In the genomic region with DNA sequence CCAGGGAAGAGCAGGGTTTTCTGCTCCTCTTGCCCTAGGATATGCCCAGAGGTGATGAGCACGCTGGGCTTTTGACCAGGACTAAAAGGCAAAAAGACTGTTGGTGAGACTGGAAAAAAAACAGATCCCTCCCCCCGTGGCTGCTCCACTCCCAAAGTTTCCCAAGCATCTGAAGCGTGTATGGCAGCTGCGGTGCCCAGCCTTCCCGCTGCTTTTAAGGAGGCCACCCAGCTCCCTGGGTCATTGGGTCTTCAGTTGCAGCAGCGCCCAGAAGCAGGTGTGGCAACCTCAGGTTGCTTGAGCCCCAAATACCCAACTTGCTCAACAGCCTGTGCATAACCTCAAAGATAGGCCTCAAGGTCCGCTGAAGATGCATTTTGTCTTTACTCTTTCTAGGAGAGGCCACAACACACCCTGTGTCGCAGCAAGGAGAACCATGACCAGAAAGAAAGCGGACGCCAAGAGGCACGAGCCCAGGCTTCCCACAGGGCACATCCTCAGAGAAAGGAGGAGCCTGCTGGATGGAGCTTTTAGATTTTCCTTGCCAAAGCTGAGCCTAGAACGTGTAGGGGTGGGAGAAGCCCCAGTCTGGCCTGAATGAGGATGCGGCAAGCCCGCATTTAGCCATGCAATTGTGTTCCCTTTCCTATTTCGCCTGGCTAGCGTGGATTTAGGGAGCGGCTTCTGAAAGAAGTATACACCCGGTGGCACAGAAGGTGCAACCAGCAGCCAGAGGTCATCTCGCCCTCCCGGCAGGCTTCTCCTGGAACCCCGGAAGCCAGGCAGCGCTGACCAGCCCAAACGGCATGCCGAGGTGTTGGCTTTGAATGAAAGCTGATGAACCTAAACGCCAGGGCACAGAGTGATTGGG, we compare ENCODE assay signal across 8 cellular contexts. TPM values are rescaled to one million over a fixed set of nuclear protein-coding genes. Genes with fewer than 3 reads are reported as not detected.
DNase-seq lines count a peak whose midpoint lies in the region; ATAC-seq, FAIRE-seq and TF ChIP-seq lines count a peak whose summit lies in the region.

No MANE protein-coding gene starts in this region.

- H3K9me3 Mint-ChIP-seq in T-helper 1 cell treated with Interleukin-12 subunit alpha and Interleukin-12 subunit beta and Interleukin-4 antibody, amounts not matched to agents 30 μg/mL and 1 μg/mL, for 36 hours, result no peaks in the 10 kb centered on the region
- no peaks in the 10 kb centered on the region for H3K9me3 Mint-ChIP-seq in activated B cell treated with CpG ODN at 0.5 μM for 24 hours

- H3K9me3 ChIP-seq in iPS-20b (ENCODE audit: insufficient read depth, low read depth, low read length), result no peaks in the 10 kb centered on the region
- H3K9me3 ChIP-seq in skeletal muscle tissue (ENCODE audit: control insufficient read depth in 3 of 3, low read length in 3 of 3), result no peaks in the 10 kb centered on the region

- no peak overlapping the region for H3K27ac Mint-ChIP-seq in T-helper 1 cell treated with Interleukin-12 subunit alpha and Interleukin-12 subunit beta and Interleukin-4 antibody, amounts not matched to agents 30 μg/mL and 1 μg/mL, for 36 hours
- H3K27ac Mint-ChIP-seq in activated B cell treated with CpG ODN at 0.5 μM for 24 hours, result no peak overlapping the region

- H3K4me3 ChIP-seq in iPS-20b (ENCODE audit: low read length), result peak overlapping the region; percentile 82
- H3K4me3 ChIP-seq in skeletal muscle tissue (ENCODE audit: low read length in 3 of 3), result peak overlapping the region; percentile 81 to 86 (median 83)

- H3K4me1 Mint-ChIP-seq in T-helper 1 cell treated with Interleukin-12 subunit alpha and Interleukin-12 subunit beta and Interleukin-4 antibody, amounts not matched to agents 30 μg/mL and 1 μg/mL, for 36 hours (ENCODE audit: low read depth), result peaks cover 19% of the 10 kb centered on the region
- peaks cover 19% of the 10 kb centered on the region for H3K4me1 Mint-ChIP-seq in activated B cell treated with CpG ODN at 0.5 μM for 24 hours

- TF ChIP-seq POLR2A in GM12891 (IDR thresholded peaks at IDR 0.05; ENCODE audit: low read depth, low read length), result no peak

- no peak for FAIRE-seq in GM12891 (lab: Jason Lieb, UNC)
- FAIRE-seq in RCC 7860 (lab: Jason Lieb, UNC), result no peak

- no peak for DNase-seq in T-helper 1 cell
- no peak for DNase-seq in activated B cell treated with CpG ODN at 0.5 μM for 24 hours
- no peak for DNase-seq in GM12891 (ENCODE audit: insufficient read length, low spot score)
- DNase-seq in RCC 7860 (ENCODE audit: low spot score), result no peak
- no peak for DNase-seq in iPS-NIHi11 (ENCODE audit: low spot score)

- no peaks in the 10 kb centered on the region for H3K36me3 Mint-ChIP-seq in T-helper 1 cell treated with Interleukin-12 subunit alpha and Interleukin-12 subunit beta and Interleukin-4 antibody, amounts not matched to agents 30 μg/mL and 1 μg/mL, for 36 hours (ENCODE audit: low read depth)
- H3K36me3 Mint-ChIP-seq in activated B cell treated with CpG ODN at 0.5 μM for 24 hours (ENCODE audit: low read depth), result no peaks in the 10 kb centered on the region

- intact Hi-C loops in activated B cell treated with CpG ODN at 0.5 μM for 24 hours (cut with micrococcal nuclease), result loop anchor here (5.0 kb wide), 1 partner anchor 285 kb away; the partner anchor contains the start of gene RAD18

- peaks cover 16% of the 10 kb centered on the region for H3K4me1 ChIP-seq in iPS-20b (ENCODE audit: insufficient read depth, low read length)
- H3K4me1 ChIP-seq in skeletal muscle tissue (ENCODE audit: control insufficient read depth in 3 of 3, insufficient read depth in 3 of 3, low read length in 3 of 3), result peaks cover 33 to 48% (median 42%) of the 10 kb centered on the region in 3 donors

- no peak for ATAC-seq in activated B cell treated with CpG ODN at 0.5 μM for 24 hours (ENCODE audit: low read depth)

- no peak for TF ChIP-seq CTCF in activated B cell treated with CpG ODN at 0.5 μM for 24 hours (IDR thresholded peaks at IDR 0.05)

- POLR2A ChIA-PET in activated B cell treated with CpG ODN at 0.5 μM for 24 hours (lab: Charles Lee), result no interaction called here

- H3K4me3 Mint-ChIP-seq in T-helper 1 cell treated with Interleukin-12 subunit alpha and Interleukin-12 subunit beta and Interleukin-4 antibody, amounts not matched to agents 30 μg/mL and 1 μg/mL, for 36 hours, result peak overlapping the region; percentile 77
- peak overlapping the region; percentile 17 for H3K4me3 Mint-ChIP-seq in activated B cell treated with CpG ODN at 0.5 μM for 24 hours

- CTCF ChIA-PET in activated B cell treated with CpG ODN at 0.5 μM for 24 hours (lab: Charles Lee), result no interaction called here

- peaks cover 21% of the 10 kb centered on the region for H3K27me3 ChIP-seq in iPS-20b (ENCODE audit: insufficient read depth, low read length)
- no peaks in the 10 kb centered on the region for H3K27me3 ChIP-seq in skeletal muscle tissue (ENCODE audit: control insufficient read depth in 3 of 3, insufficient read depth in 3 of 3, low read length in 3 of 3)

- no peak overlapping the region for H3K27ac ChIP-seq in iPS-20b (ENCODE audit: low read length)
- H3K27ac ChIP-seq in skeletal muscle tissue (ENCODE audit: low read depth, low read length), result no peak overlapping the region

- peaks cover 30% of the 10 kb centered on the region for H3K27me3 Mint-ChIP-seq in T-helper 1 cell treated with Interleukin-12 subunit alpha and Interleukin-12 subunit beta and Interleukin-4 antibody, amounts not matched to agents 30 μg/mL and 1 μg/mL, for 36 hours (ENCODE audit: low read depth)
- H3K27me3 Mint-ChIP-seq in activated B cell treated with CpG ODN at 0.5 μM for 24 hours, result no peaks in the 10 kb centered on the region

- H3K36me3 ChIP-seq in iPS-20b (ENCODE audit: insufficient read depth, low read depth, low read length), result no peaks in the 10 kb centered on the region
- H3K36me3 ChIP-seq in skeletal muscle tissue (ENCODE audit: control insufficient read depth in 3 of 3, insufficient read depth in 3 of 3, low read length in 3 of 3), result no peaks in the 10 kb centered on the region

- H3K9ac ChIP-seq in iPS-20b (ENCODE audit: low read depth, low read length) (peak overlapping the region; percentile 1; the same call in 1 of the 2 replicates), skeletal muscle tissue (ENCODE audit: low read depth in 1 of 3, low read length in 3 of 3) (peak overlapping the region; percentile 60 to 87 (median 62))

TF ChIP-seq in GM12891, 5 proteins besides CTCF, POLR2A, EP300 and RAD21:
- TF ChIP-seq PAX5 (IDR thresholded peaks at IDR 0.05; ENCODE audit: insufficient read depth, low read length, severe bottlenecking) (no peak), POU2F2 (IDR thresholded peaks at IDR 0.05; ENCODE audit: low read depth, low read length) (no peak), TAF1 (IDR thresholded peaks at IDR 0.05; ENCODE audit: low read depth, low read length) (no peak), POLR2AphosphoS5 (IDR thresholded peaks at IDR 0.05; ENCODE audit: low read depth, low read length) (no peak), SPI1 (IDR thresholded peaks at IDR 0.05; ENCODE audit: low read depth, low read length) (no peak)

RNA-seq across cellular contexts. Expression of gene SRGAP3, which starts 1.9 kb away (rescaled TPM):
- total RNA-seq in activated B cell treated with CpG ODN at 0.5 μM for 24 hours, result 0.20 and 0.58 TPM in 2 replicates
- total RNA-seq in skeletal muscle tissue, result 15.7 TPM
- polyA plus RNA-seq in GM12891 (2012; ENCODE audit: low read depth, missing spikeins), result 7.5 TPM

Comparison
In these comparisons a context has a peak if more than half of its experiments do, and no peak if none do; other contexts are left out.
1. RNA of gene SRGAP3, which starts 1.9 kb away (total RNA-seq): 15.7 TPM in skeletal muscle tissue (single experiment); 0.20 to 0.58 TPM in activated B cell treated with CpG ODN at 0.5 μM for 24 hours; every median in the first group is over 10 times any median in the second.